ENCODE assay signal across 23 cellular contexts in the genomic region with DNA sequence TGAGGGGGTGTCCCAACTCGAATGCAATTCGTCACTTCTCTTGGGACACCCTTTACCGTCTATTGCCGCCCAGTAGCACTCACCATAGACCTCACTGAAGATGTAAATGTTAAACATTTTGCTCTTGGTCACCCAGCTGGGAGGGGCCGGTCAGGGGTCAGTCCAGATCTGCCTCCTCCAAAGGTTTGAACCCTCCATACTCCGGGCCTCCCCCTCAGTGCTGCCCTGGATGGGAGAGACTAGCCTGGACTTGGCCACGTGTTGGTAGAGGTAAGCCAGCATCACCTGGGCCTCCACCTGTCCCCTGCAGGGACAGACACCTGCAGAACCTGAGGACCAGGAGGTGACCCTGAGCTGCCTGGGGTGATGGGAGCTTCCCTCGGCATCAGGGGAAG. TPM values are rescaled to one million over a fixed set of nuclear protein-coding genes. Genes with fewer than 3 reads are reported as not detected.
A peak's percentile ranks its signal among the peaks of the same experiment; 100 is the strongest.
DNase-seq lines count a peak whose midpoint lies in the region; ATAC-seq and TF ChIP-seq lines count a peak whose summit lies in the region.
"Had no signal": no experiment of that assay in that cellular context is flagged by ENCODE, and none has a peak within 500 bp of the region (broad histone marks: within the 10 kb centered on the region; RNA-seq: fewer than 3 reads in every experiment).

No MANE protein-coding gene starts in this region.

- H3K23me2 ChIP-seq in H9 (ENCODE audit: insufficient read length, low read depth, low read length, poor library complexity, severe bottlenecking), result no peaks in the 10 kb centered on the region

- H3K9me3 Mint-ChIP-seq in H9, result no peaks in the 10 kb centered on the region
- no peaks in the 10 kb centered on the region for H3K9me3 Mint-ChIP-seq in endothelial cell (ENCODE audit: unreplicated experiment)
- H3K9me3 Mint-ChIP-seq in mesothelial cell of epicardium, result no peaks in the 10 kb centered on the region
- peaks cover 0 to 5% (median 0%) of the 10 kb centered on the region in 11 donors for H3K9me3 Mint-ChIP-seq in naive thymus-derived CD4-positive, alpha-beta T cell

- H3K79me1 ChIP-seq in H9 (ENCODE audit: insufficient read depth, low read depth, low read length, poor library complexity, severe bottlenecking) (no peaks in the 10 kb centered on the region), neuronal stem cell (ENCODE audit: low read depth, low read length) (no peaks in the 10 kb centered on the region)

- H3K27ac Mint-ChIP-seq in H9 (peak overlapping the region in 2 of 3 experiments; percentile 53 to 94; a peak in 3 of 7 replicates), endothelial cell (ENCODE audit: unreplicated experiment) (no peak overlapping the region), mesothelial cell of epicardium (no peak overlapping the region)
- H3K27ac Mint-ChIP-seq in naive thymus-derived CD4-positive, alpha-beta T cell, result no peak overlapping the region
- H3K27ac Mint-ChIP-seq: B cell had no signal

- H3K4me2 ChIP-seq in H9 (ENCODE audit: insufficient read depth, insufficient read length, low read length) (no peak overlapping the region), neuronal stem cell (ENCODE audit: insufficient read depth, low read length, poor library complexity, severe bottlenecking) (no peak overlapping the region)
- H3K4me2 ChIP-seq: A549 had no signal

- POLR2A ChIA-PET in naive thymus-derived CD4-positive, alpha-beta T cell (lab: Charles Lee), result no interaction called here

- H3K4me1 Mint-ChIP-seq in H9, result peaks cover 50 to 58% of the 10 kb centered on the region in 2 experiments
- H3K4me1 Mint-ChIP-seq in endothelial cell (ENCODE audit: unreplicated experiment), result peaks cover 19% of the 10 kb centered on the region
- H3K4me1 Mint-ChIP-seq in mesothelial cell of epicardium, result peaks cover 15% of the 10 kb centered on the region
- peaks cover 0 to 5% (median 0%) of the 10 kb centered on the region in 7 donors for H3K4me1 Mint-ChIP-seq in naive thymus-derived CD4-positive, alpha-beta T cell
- H3K4me1 Mint-ChIP-seq: B cell had no signal

- H2AK5ac ChIP-seq in H9 (ENCODE audit: insufficient read length, low read length) (no peak overlapping the region), neuronal stem cell (ENCODE audit: low read depth, low read length) (peak overlapping the region; percentile 16)

- H4K20me1 ChIP-seq in H9 (ENCODE audit: control insufficient read depth, insufficient read depth, insufficient read length), result no peaks in the 10 kb centered on the region

- H3K27me3 Mint-ChIP-seq in H9 (ENCODE audit: low read depth) (peaks cover 45% of the 10 kb centered on the region), endothelial cell (ENCODE audit: unreplicated experiment) (peaks cover 2% of the 10 kb centered on the region), mesothelial cell of epicardium (ENCODE audit: low read depth) (peaks cover 67% of the 10 kb centered on the region)
- H3K27me3 Mint-ChIP-seq in naive thymus-derived CD4-positive, alpha-beta T cell, result peaks cover 36 to 52% (median 40%) of the 10 kb centered on the region in 5 donors

- WGBS in H9 (ENCODE audit: extremely low coverage, insufficient read length, low lambda C conversion rate), result no CpG with 5 or more reads among the region's 8 CpGs
- no CpG with 5 or more reads among the region's 8 CpGs for WGBS in neuronal stem cell (ENCODE audit: extremely low coverage in 2 of 2, insufficient read length in 2 of 2, insufficient replicate concordance in 1 of 2), 2 donors

- H2BK20ac ChIP-seq in H9 (ENCODE audit: low read depth, low read length, poor library complexity, severe bottlenecking), result no peak overlapping the region

- H3K27ac ChIP-seq in H9 (ENCODE audit: insufficient read length, low read depth, low read length), result no peak overlapping the region
- no peak overlapping the region for H3K27ac ChIP-seq in neuronal stem cell (replicated peaks; ENCODE audit: low read length)
- H3K27ac ChIP-seq in foreskin keratinocyte, result no peak overlapping the region
- no peak overlapping the region for H3K27ac ChIP-seq in naive thymus-derived CD4-positive, alpha-beta T cell (ENCODE audit: low read depth, low read length)
- H3K27ac ChIP-seq: A549, HL-60 had no signal

- H2BK120ac ChIP-seq in H9 (ENCODE audit: low read depth, low read length, poor library complexity, severe bottlenecking) (no peak overlapping the region), neuronal stem cell (ENCODE audit: low read depth, low read length) (peak overlapping the region; percentile 44)

- H3K14ac ChIP-seq in H9 (ENCODE audit: insufficient read depth, low read length) (no peak overlapping the region), neuronal stem cell (ENCODE audit: low read length) (no peak overlapping the region)

- no peaks in the 10 kb centered on the region for H3K9me3 ChIP-seq in H9 (ENCODE audit: control insufficient read depth, low read depth, low read length)
- H3K9me3 ChIP-seq in neuronal stem cell (replicated peaks in 1 of 2; ENCODE audit: control insufficient read depth in 2 of 2, insufficient read depth in 1 of 2, low read depth in 1 of 2, low read length in 2 of 2), result no peaks in the 10 kb centered on the region
- no peaks in the 10 kb centered on the region for H3K9me3 ChIP-seq in naive thymus-derived CD4-positive, alpha-beta T cell (ENCODE audit: control insufficient read depth in 2 of 3, low read length in 3 of 3)
- H3K9me3 ChIP-seq: A549, MG63 had no signal

- intact Hi-C loops in naive thymus-derived CD4-positive, alpha-beta T cell (cut with micrococcal nuclease), result no loop called here

- H2BK15ac ChIP-seq in H9 (ENCODE audit: low read depth, low read length) (no peak overlapping the region), neuronal stem cell (ENCODE audit: low read length) (peak overlapping the region; percentile 95)

- no peak overlapping the region for H3T11ph ChIP-seq in H9 (ENCODE audit: low read length)

- H2AFZ ChIP-seq in H9 (ENCODE audit: low read length) (no peak overlapping the region), neuronal stem cell (ENCODE audit: low read length) (no peak overlapping the region)

- H4K91ac ChIP-seq in H9 (ENCODE audit: insufficient read length, low read depth, low read length) (no peak overlapping the region), neuronal stem cell (ENCODE audit: low read depth, low read length, poor library complexity) (no peak overlapping the region)

- no peak overlapping the region; a peak in 1 of 5 replicates for H3K4me3 Mint-ChIP-seq in H9
- peak overlapping the region; percentile 71 for H3K4me3 Mint-ChIP-seq in endothelial cell (ENCODE audit: unreplicated experiment)
- H3K4me3 Mint-ChIP-seq in mesothelial cell of epicardium, result no peak overlapping the region
- H3K4me3 Mint-ChIP-seq in naive thymus-derived CD4-positive, alpha-beta T cell, result no peak overlapping the region
- H3K4me3 Mint-ChIP-seq: B cell had no signal

- no peaks in the 10 kb centered on the region for H3K36me3 Mint-ChIP-seq in H9 (ENCODE audit: insufficient read depth in 1 of 3, low read depth in 3 of 3)
- no peaks in the 10 kb centered on the region for H3K36me3 Mint-ChIP-seq in endothelial cell (ENCODE audit: low read depth, unreplicated experiment)
- no peaks in the 10 kb centered on the region for H3K36me3 Mint-ChIP-seq in mesothelial cell of epicardium
- peaks cover 0 to 7% (median 0%) of the 10 kb centered on the region in 5 donors for H3K36me3 Mint-ChIP-seq in naive thymus-derived CD4-positive, alpha-beta T cell

- H4K8ac ChIP-seq in H9 (replicated peaks; ENCODE audit: insufficient read length, low read depth, low read length) (no peak overlapping the region), neuronal stem cell (ENCODE audit: low read depth, low read length) (no peak overlapping the region)

- no peaks in the 10 kb centered on the region for H3K79me2 ChIP-seq in H9 (ENCODE audit: insufficient read depth, low read length)

- H3K9ac ChIP-seq in H9 (ENCODE audit: extremely low read depth, insufficient read length, low read length), result no peak overlapping the region
- H3K9ac ChIP-seq in neuronal stem cell (ENCODE audit: low read depth, low read length, poor library complexity), result no peak overlapping the region

- H4K5ac ChIP-seq in H9 (ENCODE audit: insufficient read length, low read depth, low read length), result no peak overlapping the region

- TF ChIP-seq CTCF in H9 (conservative IDR thresholded peaks at IDR 0.05), result no peak
- TF ChIP-seq CTCF in endothelial cell (IDR thresholded peaks at IDR 0.05; ENCODE audit: unreplicated experiment), result no peak
- no peak for TF ChIP-seq CTCF in mesothelial cell of epicardium (IDR thresholded peaks at IDR 0.05; ENCODE audit: unreplicated experiment)
- TF ChIP-seq CTCF in foreskin keratinocyte (conservative IDR thresholded peaks at IDR 0.05), result no peak

- no peak overlapping the region for H3K4ac ChIP-seq in H9 (ENCODE audit: low read depth, low read length)
- no peak overlapping the region for H3K4ac ChIP-seq in neuronal stem cell (ENCODE audit: low read length)

- H3K27me3 ChIP-seq in H9 (ENCODE audit: insufficient read depth, low read length) (no peaks in the 10 kb centered on the region; the same call in 1 of the 2 replicates), neuronal stem cell (ENCODE audit: control insufficient read depth in 3 of 3, insufficient read depth in 3 of 3, low read depth in 1 of 3, low read length in 3 of 3) (peaks cover 0 to 51% (median 8%) of the 10 kb centered on the region in 3 experiments), foreskin keratinocyte (peaks cover 52% of the 10 kb centered on the region)
- peaks cover 0 to 6% of the 10 kb centered on the region in 2 donors for H3K27me3 ChIP-seq in naive thymus-derived CD4-positive, alpha-beta T cell (ENCODE audit: control insufficient read depth in 2 of 2, insufficient read depth in 2 of 2, low read length in 2 of 2)

- H3K36me3 ChIP-seq in neuronal stem cell (replicated peaks in 1 of 2; ENCODE audit: control insufficient read depth in 2 of 2, insufficient read depth in 2 of 2, low read length in 2 of 2), result no peaks in the 10 kb centered on the region
- H3K36me3 ChIP-seq in naive thymus-derived CD4-positive, alpha-beta T cell (ENCODE audit: control insufficient read depth in 2 of 3, insufficient read depth in 3 of 3, low read length in 3 of 3), result no peaks in the 10 kb centered on the region
- H3K36me3 ChIP-seq: MG63 had no signal

- no peak overlapping the region for H3K4me3 ChIP-seq in neuronal stem cell (ENCODE audit: low read length in 2 of 2)
- no peak overlapping the region for H3K4me3 ChIP-seq in naive thymus-derived CD4-positive, alpha-beta T cell (ENCODE audit: low read length)
- H3K4me3 ChIP-seq: A549, GM12878, K562, MG63 had no signal

- CTCF ChIA-PET in naive thymus-derived CD4-positive, alpha-beta T cell (lab: Charles Lee), result no interaction called here

- H2BK12ac ChIP-seq in H9 (ENCODE audit: insufficient read length, low read depth, low read length) (no peak overlapping the region), neuronal stem cell (ENCODE audit: low read length) (peak overlapping the region; percentile 87)

- H2BK5ac ChIP-seq in H9 (ENCODE audit: insufficient read length, low read length) (no peak overlapping the region), neuronal stem cell (ENCODE audit: low read length) (peak overlapping the region; percentile 96)

- H3K23ac ChIP-seq in H9 (ENCODE audit: insufficient read length, low read depth, low read length) (no peak overlapping the region), neuronal stem cell (ENCODE audit: low read depth, low read length, poor library complexity) (no peak overlapping the region)

- H3K56ac ChIP-seq in H9 (ENCODE audit: insufficient read length, low read depth, low read length), result no peak overlapping the region

- peak; percentile 41 for DNase-seq in COLO668 (lab: John Stamatoyannopoulos, UW; ENCODE audit: unreplicated experiment)
- no peak for DNase-seq in H9
- no peak for DNase-seq in endothelial cell (ENCODE audit: low spot score)
- no peak for DNase-seq in neuronal stem cell (ENCODE audit: low spot score)
- no peak for DNase-seq in mesothelial cell of epicardium (ENCODE audit: low spot score in 2 of 2, unreplicated experiment in 2 of 2)
- no peak for DNase-seq in foreskin keratinocyte
- no peak for DNase-seq in naive thymus-derived CD4-positive, alpha-beta T cell
- DNase-seq: DND-41, MG63, NCI-H1930, NCI-H2227 treated with DMSO at 0.1 percent for 48 hours, NCI-H510A, NCI-H748 treated with DMSO at 0.1 percent for 48 hours had no signal

- H3K4me1 ChIP-seq in H9 (ENCODE audit: insufficient read depth, low read length) (peaks cover 4% of the 10 kb centered on the region; the same call in 1 of the 2 replicates), neuronal stem cell (ENCODE audit: control insufficient read depth in 2 of 2, insufficient read depth in 1 of 2, low read depth in 1 of 2, low read length in 2 of 2) (peaks cover 38 to 45% of the 10 kb centered on the region in 2 donors), foreskin keratinocyte (no peaks in the 10 kb centered on the region)
- no peaks in the 10 kb centered on the region for H3K4me1 ChIP-seq in naive thymus-derived CD4-positive, alpha-beta T cell (ENCODE audit: control insufficient read depth in 2 of 2, insufficient read depth in 2 of 2, low read length in 2 of 2)
- H3K4me1 ChIP-seq: A549 had no signal

- no peak for ATAC-seq in foreskin keratinocyte
- ATAC-seq in naive thymus-derived CD4-positive, alpha-beta T cell, result no peak
- ATAC-seq: GM12878, HepG2, K562 had no signal

- H3K18ac ChIP-seq in H9 (ENCODE audit: insufficient read length, low read depth, low read length), result no peak overlapping the region
- H3K18ac ChIP-seq in neuronal stem cell (ENCODE audit: low read length), result peak overlapping the region; percentile 94

RNA-seq across cellular contexts. Expression of gene MYT1, which starts 5.0 kb away (rescaled TPM):
- total RNA-seq in H9 (2021), result 0.68 and 0.79 TPM in 2 replicates
- 0.74 TPM for total RNA-seq in endothelial cell (ENCODE audit: unreplicated experiment)
- polyA plus RNA-seq in neuronal stem cell (2013, experiment 1 of 2), result 3.1 TPM
- 3.2 TPM for polyA plus RNA-seq in neuronal stem cell (2013, experiment 2 of 2)
- total RNA-seq in mesothelial cell of epicardium, result 0.16 to 0.34 TPM (median 0.20 TPM) in 3 replicates
- total RNA-seq in foreskin keratinocyte, result not detected in 2 replicates
- polyA plus RNA-seq in foreskin keratinocyte, result 0.01 TPM in 1 of 2 replicates, not detected in the other
- not detected for total RNA-seq in naive thymus-derived CD4-positive, alpha-beta T cell
- not detected for polyA plus RNA-seq in naive thymus-derived CD4-positive, alpha-beta T cell
- total RNA-seq: GM12878, LHCN-M2 had no signal

RNA-seq across cellular contexts. Expression of gene NPBWR2, which starts 51.9 kb away (rescaled TPM):
- not detected in 2 replicates for total RNA-seq in H9 (2021)
- total RNA-seq in endothelial cell (ENCODE audit: unreplicated experiment), result not detected
- polyA plus RNA-seq in neuronal stem cell (2013, experiment 1 of 2), result not detected
- not detected for polyA plus RNA-seq in neuronal stem cell (2013, experiment 2 of 2)
- not detected in 3 replicates for total RNA-seq in mesothelial cell of epicardium
- total RNA-seq in foreskin keratinocyte, result not detected in 2 replicates
- not detected in 2 replicates for polyA plus RNA-seq in foreskin keratinocyte
- not detected for total RNA-seq in naive thymus-derived CD4-positive, alpha-beta T cell
- polyA plus RNA-seq in naive thymus-derived CD4-positive, alpha-beta T cell, result not detected
- total RNA-seq: B cell, GM12878, HepG2, HT-29, K562, LHCN-M2, OCI-LY7, SK-MEL-5 had no signal
- polyA plus RNA-seq: A549, GM12878, HepG2, K562 had no signal

Comparison
In these comparisons a context has a peak if more than half of its experiments do, and no peak if none do; other contexts are left out.
1. H3K27ac Mint-ChIP-seq: peak in H9 (2 of 3); none in endothelial cell (single experiment), mesothelial cell of epicardium (single experiment) and naive thymus-derived CD4-positive, alpha-beta T cell (0 of 9).